In the genomic region with DNA sequence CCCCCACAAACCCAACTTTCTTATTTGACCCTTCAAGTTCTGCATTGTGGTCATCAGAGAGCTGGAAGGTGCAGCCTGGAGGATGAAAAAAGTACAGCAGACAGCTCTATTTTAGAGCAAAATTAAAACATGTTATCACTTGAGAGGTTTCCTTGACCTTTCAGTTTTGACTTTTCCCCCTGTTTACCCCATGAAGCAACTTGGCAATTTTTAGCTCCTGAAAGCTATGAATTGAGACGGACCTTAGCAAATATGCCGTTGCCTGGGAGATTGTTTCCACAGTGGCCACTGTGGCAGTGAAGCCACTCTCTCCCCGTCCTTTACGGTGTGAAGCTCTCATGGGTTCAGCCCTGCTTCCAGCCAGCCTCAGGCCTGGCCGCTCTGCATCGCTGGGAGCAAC, we compare ENCODE assay signal across 28 cellular contexts.
A peak's percentile ranks its signal among the peaks of the same experiment; 100 is the strongest.
DNase-seq lines count a peak whose midpoint lies in the region; ATAC-seq, FAIRE-seq and TF ChIP-seq lines count a peak whose summit lies in the region.
"Had no signal": no experiment of that assay in that cellular context is flagged by ENCODE, and none has a peak within 500 bp of the region (broad histone marks: within the 10 kb centered on the region; RNA-seq: fewer than 3 reads in every experiment).

No MANE protein-coding gene starts in this region.

- H3K27me3 ChIP-seq in HepG2 (ENCODE audit: control insufficient read depth in 1 of 2, insufficient read depth in 2 of 2, low read length in 2 of 2) (no peaks in the 10 kb centered on the region), right lobe of liver (no peaks in the 10 kb centered on the region), endothelial cell of umbilical vein (ENCODE audit: control insufficient read depth in 2 of 2, insufficient read depth in 2 of 2, low read length in 2 of 2) (no peaks in the 10 kb centered on the region), ascending aorta (no peaks in the 10 kb centered on the region), hepatocyte (no peaks in the 10 kb centered on the region)
- H3K27me3 ChIP-seq: SJCRH30 had no signal

- TF ChIP-seq EP300 in HepG2 (IDR thresholded peaks at IDR 0.05; ENCODE audit: low read depth in 2 of 2, low read length in 2 of 2) (no peak), HepG2 (CRISPR knock-in tag; IDR thresholded peaks at IDR 0.05; ENCODE audit: borderline replicate concordance) (no peak)

- no peak overlapping the region for H2AFZ ChIP-seq in HepG2 (ENCODE audit: low read length)
- no peak overlapping the region for H2AFZ ChIP-seq in endothelial cell of umbilical vein (ENCODE audit: low read depth, low read length)
- H2AFZ ChIP-seq in hepatocyte: no peak overlapping the region

- intact Hi-C loops in HepG2 (cut with micrococcal nuclease; ENCODE audit: unreplicated experiment): no loop called here
- intact Hi-C loops in right lobe of liver (cut with DNase I): no loop called here
- intact Hi-C loops in endothelial cell of umbilical vein (cut with micrococcal nuclease): loop anchor here (5.0 kb wide), 3 partner anchors 178 to 553 kb away; a partner anchor contains a TSS
- intact Hi-C loops in ascending aorta (cut with DNase I): no loop called here

- ATAC-seq in HepG2 (no peak), right lobe of liver (no peak), HG02870 (IDR thresholded peaks at IDR 0.05; ENCODE audit: unreplicated experiment) (peak; percentile 60)
- ATAC-seq: lower lobe of right lung, mucosa of descending colon, right cardiac atrium had no signal

- TF ChIP-seq POLR2A in HepG2 (IDR thresholded peaks at IDR 0.05; ENCODE audit: insufficient read depth in 1 of 2, low read depth in 2 of 2, low read length in 2 of 2) (no peak), right lobe of liver (IDR thresholded peaks at IDR 0.05) (no peak), endothelial cell of umbilical vein (IDR thresholded peaks at IDR 0.05; ENCODE audit: low read depth, low read length) (no peak)

- no peak overlapping the region for H3K4me2 ChIP-seq in HepG2 (ENCODE audit: low read depth, low read length)
- no peak overlapping the region for H3K4me2 ChIP-seq in endothelial cell of umbilical vein (ENCODE audit: insufficient read depth, low read length)
- H3K4me2 ChIP-seq in hepatocyte: no peak overlapping the region
- H3K4me2 ChIP-seq: KMS-11 had no signal

- H3K9me1 ChIP-seq in endothelial cell of umbilical vein (replicated peaks; ENCODE audit: control insufficient read depth, extremely low read depth, insufficient read depth, low read length): no peaks in the 10 kb centered on the region

- in situ Hi-C loops in HepG2 (cut with HindIII; ENCODE audit: extremely low pct_ligation_motif_present, low pct_unique_long_range_greater_than_20kb): no loop called here

- H3K9ac ChIP-seq in HepG2 (ENCODE audit: insufficient read depth, low read depth, low read length): no peak overlapping the region
- H3K9ac ChIP-seq in endothelial cell of umbilical vein (replicated peaks; ENCODE audit: extremely low read depth, insufficient read depth, low read length): no peak overlapping the region
- H3K9ac ChIP-seq: KMS-11 had no signal

- POLR2A ChIA-PET in HepG2 (lab: Yijun Ruan, JAX): no interaction called here
- POLR2A ChIA-PET in endothelial cell of umbilical vein (lab: Charles Lee): interaction anchor here (0.6 kb wide), 1 partner anchor 398 kb away, joined by 3 read pairs; a partner anchor contains a TSS

- no peak for FAIRE-seq in HepG2 (lab: Jason Lieb, UNC)
- FAIRE-seq in endothelial cell of umbilical vein (lab: Jason Lieb, UNC): peak; percentile 38
- FAIRE-seq in D721Med (lab: Jason Lieb, UNC): no peak
- FAIRE-seq: bronchial epithelial cell, colon, HTR-8/SVneo had no signal

- H3K4me3 ChIP-seq in HepG2 (replicated peaks in 1 of 3; ENCODE audit: insufficient read depth in 1 of 3, low read depth in 2 of 3, low read length in 3 of 3) (no peak overlapping the region), right lobe of liver (no peak overlapping the region), endothelial cell of umbilical vein (replicated peaks in 1 of 3; ENCODE audit: insufficient read depth in 1 of 3, low read depth in 1 of 3, low read length in 3 of 3) (no peak overlapping the region), ascending aorta (no peak overlapping the region), hepatocyte (no peak overlapping the region)
- H3K4me3 ChIP-seq: lower lobe of right lung, mucosa of descending colon, SJCRH30 had no signal

- H3K4me1 ChIP-seq in HepG2 (ENCODE audit: insufficient read depth, low read length) (peaks cover 21% of the 10 kb centered on the region), right lobe of liver (no peaks in the 10 kb centered on the region), endothelial cell of umbilical vein (ENCODE audit: control insufficient read depth, extremely low read depth, insufficient read depth, low read length) (peaks cover 42% of the 10 kb centered on the region), ascending aorta (no peaks in the 10 kb centered on the region), hepatocyte (ENCODE audit: insufficient read depth) (no peaks in the 10 kb centered on the region)
- H3K4me1 ChIP-seq: lower lobe of right lung, SJCRH30 had no signal

- DNase-seq in HepG2 (ENCODE audit: low spot score) (no peak), right lobe of liver (no peak), endothelial cell of umbilical vein (ENCODE audit: low read depth, low spot score) (peak; percentile 21), D721Med (ENCODE audit: insufficient read length, low spot score) (no peak), ascending aorta (ENCODE audit: low spot score in 2 of 2) (no peak), hepatocyte (ENCODE audit: low spot score) (no peak), A172 (ENCODE audit: low spot score) (no peak)
- DNase-seq: 8988T; activated CD4-positive, alpha-beta T cell treated with anti-CD3 and anti-CD28 coated beads, Interleukin-2, amount 50 U/mL, for 48 hours; activated CD4-positive, CD25-positive, alpha-beta regulatory T cell; CD4-positive, alpha-beta memory T cell; effector CD8-positive, alpha-beta T cell; erythroblast; lower lobe of right lung; mucosa of descending colon; NCI-H1436; NCI-H2081 treated with DMSO at 0.1 percent for 48 hours; NCI-H345; NCI-H748 treated with DMSO at 0.1 percent for 48 hours; posterior cingulate gyrus; right cardiac atrium; SJCRH30; stimulated activated CD4-positive, alpha-beta T cell treated with anti-CD3 and anti-CD28 coated beads, Interleukin-2, amount 100 ng/mL, for 48 hours had no signal

- H3K9me2 ChIP-seq in hepatocyte (replicated peaks; ENCODE audit: insufficient read depth): no peaks in the 10 kb centered on the region

- H3K27ac ChIP-seq in HepG2 (ENCODE audit: extremely low read length, insufficient read depth, low read length) (no peak overlapping the region), right lobe of liver (no peak overlapping the region), endothelial cell of umbilical vein (ENCODE audit: insufficient read depth, low read depth, low read length) (peak overlapping the region; percentile 99), ascending aorta (no peak overlapping the region), hepatocyte (no peak overlapping the region)
- H3K27ac ChIP-seq: KMS-11, lower lobe of right lung, SJCRH30 had no signal

- H4K20me1 ChIP-seq in HepG2 (ENCODE audit: insufficient read depth, low read length): no peaks in the 10 kb centered on the region
- H4K20me1 ChIP-seq in endothelial cell of umbilical vein (replicated peaks; ENCODE audit: control insufficient read depth, extremely low read depth, insufficient read depth, low read length): no peaks in the 10 kb centered on the region
- no peaks in the 10 kb centered on the region for H4K20me1 ChIP-seq in hepatocyte (ENCODE audit: insufficient read depth, poor library complexity, severe bottlenecking)

- no peaks in the 10 kb centered on the region for H3K9me3 ChIP-seq in HepG2 (ENCODE audit: low read length)
- no peaks in the 10 kb centered on the region for H3K9me3 ChIP-seq in right lobe of liver
- H3K9me3 ChIP-seq in endothelial cell of umbilical vein (replicated peaks; ENCODE audit: control insufficient read depth, insufficient read depth, low read length): no peaks in the 10 kb centered on the region
- H3K9me3 ChIP-seq in ascending aorta: no peaks in the 10 kb centered on the region
- H3K9me3 ChIP-seq in hepatocyte (ENCODE audit: low read depth): no peaks in the 10 kb centered on the region
- H3K9me3 ChIP-seq: lower lobe of right lung, mucosa of descending colon, SJCRH30 had no signal

- TF ChIP-seq RAD21 in HepG2 (CRISPR knock-in tag; IDR thresholded peaks at IDR 0.05): no peak

- WGBS in HepG2 (ENCODE audit: low lambda C conversion rate): 93% methylated on average over 6 of the region's 6 CpGs
- WGBS in right lobe of liver (ENCODE audit: insufficient coverage, low coverage, low lambda C conversion rate, missing lambda C conversion rate): 78% methylated on average over 3 of the region's 6 CpGs
- 93% methylated on average over 6 of the region's 6 CpGs for WGBS in hepatocyte (ENCODE audit: low lambda C conversion rate, missing lambda C conversion rate)

- TF ChIP-seq CTCF in HepG2 (CRISPR knock-in tag; IDR thresholded peaks at IDR 0.05): no peak
- TF ChIP-seq CTCF in right lobe of liver (IDR thresholded peaks at IDR 0.05): no peak
- no peak for TF ChIP-seq CTCF in endothelial cell of umbilical vein (IDR thresholded peaks at IDR 0.05; ENCODE audit: extremely low read depth in 1 of 2, insufficient read depth in 1 of 2, low read depth in 1 of 2, low read length in 2 of 2)
- TF ChIP-seq CTCF in D721Med (IDR thresholded peaks at IDR 0.05; ENCODE audit: insufficient read depth, missing control alignments): no peak
- TF ChIP-seq CTCF in ascending aorta (IDR thresholded peaks at IDR 0.05): no peak
- no peak for TF ChIP-seq CTCF in hepatocyte (IDR thresholded peaks at IDR 0.05; ENCODE audit: poor library complexity)

- dilution Hi-C loops in endothelial cell of umbilical vein (cut with MboI; ENCODE audit: extremely low pct_ligation_motif_present, low sequenced_read_pairs): no loop called here

- CTCF ChIA-PET in HepG2 (lab: Yijun Ruan, JAX; ENCODE audit: low intra/inter-chr PET ratio, low total read pairs): no interaction called here
- CTCF ChIA-PET in endothelial cell of umbilical vein (lab: Charles Lee): interaction anchor here (0.8 to 1.9 kb wide), 10 partner anchors 10 to 1469 kb away, joined by 3 to 12 read pairs (median 4); no protein-coding TSS in a partner anchor

- no TSS peak for BruUV-seq in HepG2 (replicated peaks; lab: Mats Ljungman, UMichigan)
- BruUV-seq in endothelial cell of umbilical vein (replicated peaks; lab: Mats Ljungman, UMichigan): no TSS peak

- no peaks in the 10 kb centered on the region for H3K79me2 ChIP-seq in HepG2 (ENCODE audit: insufficient read depth, low read length)
- H3K79me2 ChIP-seq in endothelial cell of umbilical vein (ENCODE audit: control insufficient read depth, insufficient read depth, low read length): no peaks in the 10 kb centered on the region
- no peaks in the 10 kb centered on the region for H3K79me2 ChIP-seq in hepatocyte

- no peaks in the 10 kb centered on the region for H3K36me3 ChIP-seq in HepG2 (replicated peaks in 1 of 2; ENCODE audit: control insufficient read depth in 1 of 2, insufficient read depth in 2 of 2, low read length in 2 of 2)
- H3K36me3 ChIP-seq in right lobe of liver: no peaks in the 10 kb centered on the region
- no peaks in the 10 kb centered on the region for H3K36me3 ChIP-seq in endothelial cell of umbilical vein (ENCODE audit: control insufficient read depth in 2 of 2, extremely low read depth in 1 of 2, insufficient read depth in 2 of 2, low read length in 2 of 2)
- H3K36me3 ChIP-seq in ascending aorta: peaks cover 8 to 15% of the 10 kb centered on the region in 2 donors
- no peaks in the 10 kb centered on the region for H3K36me3 ChIP-seq in hepatocyte (replicated peaks; ENCODE audit: insufficient read depth, low read depth)
- H3K36me3 ChIP-seq: SJCRH30 had no signal
